ENCODE assay signal across 8 cellular contexts in the genomic region with DNA sequence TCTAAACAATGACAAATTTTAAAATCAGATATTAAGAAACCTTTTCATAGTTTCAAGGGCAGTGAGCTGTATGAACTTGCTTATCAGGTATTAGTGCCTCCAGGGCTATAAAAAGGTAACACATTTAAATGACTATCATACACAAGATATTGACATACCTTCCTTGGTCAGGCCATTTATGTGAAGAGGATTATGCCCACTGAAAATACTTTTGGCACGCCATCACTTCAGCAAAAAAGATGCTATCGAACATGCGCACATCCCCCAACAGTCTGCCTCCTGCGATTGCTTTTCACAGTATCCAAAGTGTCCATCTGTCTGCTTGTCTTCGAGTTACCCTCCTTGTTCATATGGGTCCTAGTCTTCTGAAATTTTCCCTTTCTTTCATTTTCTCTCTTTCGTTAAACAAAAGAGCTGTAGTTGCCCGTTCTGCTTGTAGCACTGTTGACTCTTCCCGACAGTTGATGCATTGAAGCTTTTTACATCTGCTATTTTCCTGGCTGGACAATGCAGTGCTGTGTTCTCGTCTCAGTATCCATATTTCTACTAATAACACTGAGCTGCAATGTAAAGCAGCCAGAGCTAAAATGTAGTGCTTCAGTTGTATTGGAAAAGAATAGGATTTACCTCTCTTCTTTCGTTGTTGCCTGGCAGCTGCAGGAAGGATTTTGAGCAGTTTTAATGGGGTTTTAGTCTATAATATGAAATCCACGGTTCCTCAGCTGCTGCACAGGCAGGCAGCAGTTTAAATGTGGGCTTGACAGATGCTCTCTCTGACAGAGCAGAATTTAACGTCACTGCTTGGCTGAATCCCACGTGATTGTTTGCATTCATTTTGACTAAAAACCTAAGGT. TPM values are rescaled to one million over a fixed set of nuclear protein-coding genes. Genes with fewer than 3 reads are reported as not detected.
DNase-seq lines count a peak whose midpoint lies in the region; ATAC-seq and TF ChIP-seq lines count a peak whose summit lies in the region.

A gene with protein sequence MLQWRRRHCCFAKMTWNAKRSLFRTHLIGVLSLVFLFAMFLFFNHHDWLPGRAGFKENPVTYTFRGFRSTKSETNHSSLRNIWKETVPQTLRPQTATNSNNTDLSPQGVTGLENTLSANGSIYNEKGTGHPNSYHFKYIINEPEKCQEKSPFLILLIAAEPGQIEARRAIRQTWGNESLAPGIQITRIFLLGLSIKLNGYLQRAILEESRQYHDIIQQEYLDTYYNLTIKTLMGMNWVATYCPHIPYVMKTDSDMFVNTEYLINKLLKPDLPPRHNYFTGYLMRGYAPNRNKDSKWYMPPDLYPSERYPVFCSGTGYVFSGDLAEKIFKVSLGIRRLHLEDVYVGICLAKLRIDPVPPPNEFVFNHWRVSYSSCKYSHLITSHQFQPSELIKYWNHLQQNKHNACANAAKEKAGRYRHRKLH (minus strand): TSS at position 753 of the 854 bp plus-strand sequence. CDS start 5,051 bp downstream, outside the sequence.

- TF ChIP-seq CTCF in AG04449 (IDR thresholded peaks at IDR 0.05; ENCODE audit: insufficient read depth, low read length, missing control alignments) (no peak), thoracic aorta (IDR thresholded peaks at IDR 0.05) (no peak)

- H3K4me3 ChIP-seq in AG04449 (ENCODE audit: low read depth, low read length) (peak within 1 kb of the TSS; percentile 45), thoracic aorta (peak within 1 kb of the TSS; percentile 59)

- H3K9me3 ChIP-seq in thoracic aorta, result no peaks in the 10 kb centered on the region

- no peak for DNase-seq in AG04449 (ENCODE audit: low read depth, low spot score)
- DNase-seq in HCEC 1CT, result peak; percentile 20
- peak; percentile 42 for DNase-seq in RPMI7951 (ENCODE audit: low read depth)
- DNase-seq in dedifferentiated amniotic fluid mesenchymal stem cell (ENCODE audit: extremely low spot score), result peak; percentile 54
- no peak for DNase-seq in memory B cell (ENCODE audit: low spot score in 2 of 2)
- DNase-seq in thoracic aorta (ENCODE audit: low spot score), result no peak
- no peak for DNase-seq in HPDE6-E6E7 (ENCODE audit: extremely low spot score)

- peaks cover 56 to 76% of the 10 kb centered on the region in 2 donors for H3K4me1 ChIP-seq in thoracic aorta (ENCODE audit: control insufficient read depth in 1 of 2, low read depth in 2 of 2)

- H3K4me3 Mint-ChIP-seq in memory B cell, result no peak within 1 kb of the TSS

- CTCF ChIA-PET in AG04449 (lab: Yijun Ruan, JAX), result interaction anchor here (0.5 to 4.2 kb wide), 6 partner anchors 14 to 571 kb away, joined by 3 to 38 read pairs (median 3); no protein-coding TSS in a partner anchor

- peaks cover 21% of the 10 kb centered on the region for H3K4me1 Mint-ChIP-seq in memory B cell

- H3K36me3 Mint-ChIP-seq in memory B cell, result peaks cover 2% of the 10 kb centered on the region

- no peaks in the 10 kb centered on the region for H3K9me3 Mint-ChIP-seq in memory B cell

- ATAC-seq in memory B cell (ENCODE audit: low read depth), result peak; percentile 60
- no peak for ATAC-seq in thoracic aorta (ENCODE audit: insufficient number of reproducible peaks, low FRiP score, low read depth)
- no peak for ATAC-seq in HG03342 (IDR thresholded peaks at IDR 0.05; ENCODE audit: unreplicated experiment)

- H3K36me3 ChIP-seq in thoracic aorta, result no peaks in the 10 kb centered on the region

- no peaks in the 10 kb centered on the region for H3K27me3 Mint-ChIP-seq in memory B cell

- H3K27me3 ChIP-seq in thoracic aorta (replicated peaks; ENCODE audit: insufficient read depth), result no peaks in the 10 kb centered on the region

- H3K27ac ChIP-seq in thoracic aorta, result peak within 1 kb of the TSS; percentile 6 to 14

- POLR2A ChIA-PET in AG04449 (lab: Yijun Ruan, JAX), result no interaction called here

- peak within 1 kb of the TSS; percentile 1 for H3K27ac Mint-ChIP-seq in memory B cell

RNA-seq across cellular contexts. Expression of the gene that starts here (rescaled TPM):
- 0.49 and 0.96 TPM in 2 replicates for total RNA-seq in RPMI7951 (2014; rRNA removed; shearing (Covaris generic))
- total RNA-seq in thoracic aorta, result under 1 TPM; 0.21 to 0.27 TPM

Comparison
In these comparisons a context has a peak if more than half of its experiments do, and no peak if none do; other contexts are left out.
1. Peak in DNase-seq in RPMI7951; RNA of the gene not detected or under 1 TPM.
2. DNase-seq: peak in HCEC 1CT (single experiment) and dedifferentiated amniotic fluid mesenchymal stem cell (single experiment); none in AG04449 (single experiment), memory B cell (0 of 2), thoracic aorta (single experiment) and HPDE6-E6E7 (single experiment).